ENCODE assay signal across 31 cellular contexts in the genomic region with DNA sequence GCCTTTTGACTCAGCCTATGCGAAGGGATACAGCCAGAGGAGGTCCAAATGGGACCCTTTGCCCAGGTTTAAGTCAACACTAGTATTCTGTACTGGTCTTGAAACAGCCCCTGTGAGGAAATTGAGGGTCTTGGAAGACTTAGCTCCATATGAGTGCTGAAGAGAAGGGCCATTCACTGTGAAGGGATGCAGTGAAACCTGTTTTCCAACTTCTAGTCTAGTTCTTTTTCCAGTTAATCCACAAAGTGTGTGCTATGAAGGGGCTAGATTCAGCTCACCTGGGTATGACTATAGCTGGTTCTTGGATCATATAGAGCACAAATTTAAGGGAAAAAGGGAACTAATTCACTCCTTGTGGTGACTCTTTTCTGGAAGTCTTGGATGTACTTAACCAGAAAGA. TPM values are rescaled to one million over a fixed set of nuclear protein-coding genes. Genes with fewer than 3 reads are reported as not detected.
"Had no signal": no experiment of that assay in that cellular context is flagged by ENCODE, and none has a peak within 500 bp of the region (broad histone marks: within the 10 kb centered on the region; RNA-seq: fewer than 3 reads in every experiment).

No MANE protein-coding gene starts in this region.

- H3K9me3 Mint-ChIP-seq: activated B cell treated with CpG ODN at 0.5 μM for 24 hours; activated naive CD4-positive, alpha-beta T cell treated with anti-CD3 and anti-CD28 coated beads, Interleukin-2, amount 50 U/mL, for 24 hours; activated T-cell treated with anti-CD3 and anti-CD28 coated beads, Interleukin-2, amount 50 U/mL, for 72 hours; brain; T-cell had no signal

- H3K27ac Mint-ChIP-seq: activated B cell treated with CpG ODN at 0.5 μM for 24 hours; activated naive CD4-positive, alpha-beta T cell treated with anti-CD3 and anti-CD28 coated beads, Interleukin-2, amount 50 U/mL, for 24 hours; activated T-helper 2 cell treated with anti-CD3 and anti-CD28 coated beads, Interferon-gamma antibody, Interleukin-2, Interleukin-4, amounts not matched to agents 10 μg/mL and 5 μg/mL and 100 μg/mL, durations not matched to agents 14 hours and 24 hours and 36 hours; brain; T-cell had no signal

- H3K4me1 Mint-ChIP-seq: brain had no signal

- ATAC-seq: activated T-cell treated with anti-CD3 and anti-CD28 coated beads, Interleukin-2, amount 50 U/mL, for 72 hours; Panc1; Right ventricle myocardium inferior; T-cell had no signal

- FAIRE-seq: astrocyte, TTC549 had no signal

- H3K36me3 ChIP-seq: cardiac muscle cell, MG63 had no signal

- H3K36me3 Mint-ChIP-seq: activated naive CD4-positive, alpha-beta T cell treated with anti-CD3 and anti-CD28 coated beads, Interleukin-2, amount 50 U/mL, for 24 hours; brain; T-cell had no signal

- H3K27me3 Mint-ChIP-seq: activated B cell treated with CpG ODN at 0.5 μM for 24 hours; activated naive CD4-positive, alpha-beta T cell treated with anti-CD3 and anti-CD28 coated beads, Interleukin-2, amount 50 U/mL, for 24 hours; T-cell had no signal

- DNase-seq: activated B cell treated with CpG ODN at 0.5 μM for 24 hours; activated CD4-positive, alpha-beta T cell treated with anti-CD3 and anti-CD28 coated beads for 1 hour; activated CD4-positive, alpha-beta T cell treated with anti-CD3 and anti-CD28 coated beads, Interleukin-2, amount 50 U/mL, for 1 hour; activated CD8-positive, alpha-beta memory T cell treated with anti-CD3 and anti-CD28 coated beads for 24 hours; activated gamma-delta T cell treated with Interleukin-2 at 50 U/mL for 16 hours; activated T-cell treated with anti-CD3 and anti-CD28 coated beads, Interleukin-2, amount 50 U/mL, for 72 hours; amygdala; KG1; MG63; NCI-H1105; NCI-H1436; NCI-H1694 treated with DMSO at 0.1 percent for 48 hours; NCI-H2029 treated with DMSO at 0.1 percent for 48 hours; NCI-H345; NCI-H510A; NCI-H526 treated with DMSO at 0.1 percent for 48 hours; NCI-H82; RPMI8226; T-cell; T-helper 2 cell; T1000 had no signal

- H3K4me3 ChIP-seq: cardiac muscle cell, MG63, SK-N-MC had no signal

- H3K27me3 ChIP-seq: cardiac muscle cell, MG63 had no signal

- H3K4me3 Mint-ChIP-seq: activated B cell treated with CpG ODN at 0.5 μM for 24 hours; activated naive CD4-positive, alpha-beta T cell treated with anti-CD3 and anti-CD28 coated beads, Interleukin-2, amount 50 U/mL, for 24 hours; activated T-cell treated with anti-CD3 and anti-CD28 coated beads, Interleukin-2, amount 50 U/mL, for 72 hours; brain; T-cell had no signal

RNA-seq across cellular contexts. Expression of a gene that starts 4.0 kb away (rescaled TPM):
- total RNA-seq: astrocyte, cardiac muscle cell, OCI-LY7, Right ventricle myocardium inferior had no signal
